In the genomic region with DNA sequence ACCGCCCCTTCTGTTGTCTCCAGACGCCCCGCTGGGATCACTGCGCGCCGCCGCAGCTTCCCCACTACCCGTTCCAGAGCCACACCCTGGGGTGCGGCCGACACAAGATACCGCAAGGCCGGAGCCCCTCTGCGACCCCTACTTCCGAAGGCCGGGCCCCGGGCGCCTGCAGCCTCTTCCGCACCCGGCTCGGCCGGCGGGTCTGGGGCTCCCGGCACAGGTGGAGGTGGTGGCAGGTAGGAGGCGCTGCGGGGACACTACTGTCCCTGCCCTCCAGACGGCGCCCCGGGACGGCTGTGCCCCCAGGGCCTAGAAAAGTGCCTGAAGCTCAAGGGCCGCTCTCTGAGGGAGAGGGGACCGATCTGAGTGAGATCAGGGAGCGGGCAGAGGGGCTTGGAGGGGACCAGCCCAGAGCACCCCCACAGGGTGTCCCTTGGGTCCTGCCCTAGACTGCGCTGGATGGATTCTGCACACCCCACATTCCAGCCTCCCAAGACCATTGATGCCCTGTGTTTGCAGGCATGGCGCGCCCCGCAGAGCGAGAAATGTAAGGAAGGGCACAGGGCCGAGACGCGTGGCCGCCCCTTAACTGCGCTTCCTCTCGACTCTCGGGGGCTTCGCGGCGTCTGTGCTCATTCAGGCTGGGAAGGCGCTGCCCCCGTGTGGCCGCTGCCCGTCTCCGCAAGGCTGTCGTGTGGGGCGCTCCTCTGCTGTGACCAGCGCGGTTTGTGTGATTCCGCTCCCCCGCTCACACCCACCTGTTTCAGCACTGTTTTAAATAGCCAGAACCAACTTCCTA, we compare ENCODE assay signal across 1 cellular context.
TF ChIP-seq lines count a peak whose summit lies in the region.

No MANE protein-coding gene starts in this region.

TF ChIP-seq in HepG2, 621 proteins besides CTCF, POLR2A, EP300 and RAD21 (continued from another document and continues in another):
- TF ChIP-seq ZNF782 (CRISPR knock-in tag; IDR thresholded peaks at IDR 0.05; ENCODE audit: borderline replicate concordance) (peak; percentile 67; the same call in 1 of the 2 replicates), ZNF672 (CRISPR knock-in tag; IDR thresholded peaks at IDR 0.05) (no peak), REPIN1 (CRISPR knock-in tag; IDR thresholded peaks at IDR 0.05; ENCODE audit: borderline replicate concordance, low read depth) (peak; percentile 62; the same call in 1 of the 2 replicates), ZNF577 (CRISPR knock-in tag; IDR thresholded peaks at IDR 0.05; ENCODE audit: borderline replicate concordance, low read depth) (no peak), ZNF263 (CRISPR knock-in tag; IDR thresholded peaks at IDR 0.05) (no peak), ZNF24 (IDR thresholded peaks at IDR 0.05) (no peak), ZNF501 (CRISPR knock-in tag; IDR thresholded peaks at IDR 0.05) (peak; percentile 61; the same call in 1 of the 2 replicates), KAT7 (CRISPR knock-in tag; IDR thresholded peaks at IDR 0.05; ENCODE audit: borderline replicate concordance) (peak; percentile 62; the same call in 1 of the 2 replicates), CREB1 (IDR thresholded peaks at IDR 0.05) (no peak), CREB1 (CRISPR knock-in tag; IDR thresholded peaks at IDR 0.05) (no peak), HHEX (CRISPR knock-in tag; IDR thresholded peaks at IDR 0.05) (no peak), NFE2 (CRISPR knock-in tag; IDR thresholded peaks at IDR 0.05) (no peak), PAWR (CRISPR knock-in tag; IDR thresholded peaks at IDR 0.05; ENCODE audit: borderline replicate concordance) (no peak), ZNF335 (CRISPR knock-in tag; IDR thresholded peaks at IDR 0.05) (no peak), ZNF337 (CRISPR knock-in tag; IDR thresholded peaks at IDR 0.05; ENCODE audit: borderline replicate concordance, low read depth) (no peak), ZSCAN22 (CRISPR knock-in tag; IDR thresholded peaks at IDR 0.05) (no peak), ZNF124 (CRISPR knock-in tag; IDR thresholded peaks at IDR 0.05) (peak; percentile 84), ZNF382 (CRISPR knock-in tag; IDR thresholded peaks at IDR 0.05; ENCODE audit: borderline replicate concordance) (no peak), ELF1 (CRISPR knock-in tag; IDR thresholded peaks at IDR 0.05) (0 out of 2 replicates have a peak, but pooled peaks have one; percentile 36), MEIS2 (CRISPR knock-in tag; IDR thresholded peaks at IDR 0.05) (0 out of 2 replicates have a peak, but pooled peaks have one; percentile 50), ZNF430 (CRISPR knock-in tag; IDR thresholded peaks at IDR 0.05) (0 out of 2 replicates have a peak, but pooled peaks have one; percentile 28), ZNF563 (CRISPR knock-in tag; IDR thresholded peaks at IDR 0.05) (peak; percentile 62; the same call in 1 of the 2 replicates), AKAP8 (CRISPR knock-in tag; IDR thresholded peaks at IDR 0.05) (no peak), SIX1 (CRISPR knock-in tag; IDR thresholded peaks at IDR 0.05; ENCODE audit: borderline replicate concordance) (no peak), SRSF1 (optimal IDR thresholded peaks at IDR 0.05; ENCODE audit: low read depth, low read length) (peak; percentile 42), ZNF644 (CRISPR knock-in tag; IDR thresholded peaks at IDR 0.05; ENCODE audit: low read depth) (no peak), ZFP37 (CRISPR knock-in tag; IDR thresholded peaks at IDR 0.05; ENCODE audit: borderline replicate concordance) (no peak), GABPB1 (CRISPR knock-in tag; IDR thresholded peaks at IDR 0.05) (peak; percentile 62; the same call in 1 of the 2 replicates), SKI (IDR thresholded peaks at IDR 0.05; ENCODE audit: partially characterized antibody) (peak; percentile 10), NONO (IDR thresholded peaks at IDR 0.05) (no peak), NONO (CRISPR knock-in tag; conservative IDR thresholded peaks at IDR 0.05) (peak; percentile 79), ZNF572 (CRISPR knock-in tag; IDR thresholded peaks at IDR 0.05) (no peak), ZNF225 (CRISPR knock-in tag; IDR thresholded peaks at IDR 0.05) (no peak)
- TF ChIP-seq, protein P1, sequence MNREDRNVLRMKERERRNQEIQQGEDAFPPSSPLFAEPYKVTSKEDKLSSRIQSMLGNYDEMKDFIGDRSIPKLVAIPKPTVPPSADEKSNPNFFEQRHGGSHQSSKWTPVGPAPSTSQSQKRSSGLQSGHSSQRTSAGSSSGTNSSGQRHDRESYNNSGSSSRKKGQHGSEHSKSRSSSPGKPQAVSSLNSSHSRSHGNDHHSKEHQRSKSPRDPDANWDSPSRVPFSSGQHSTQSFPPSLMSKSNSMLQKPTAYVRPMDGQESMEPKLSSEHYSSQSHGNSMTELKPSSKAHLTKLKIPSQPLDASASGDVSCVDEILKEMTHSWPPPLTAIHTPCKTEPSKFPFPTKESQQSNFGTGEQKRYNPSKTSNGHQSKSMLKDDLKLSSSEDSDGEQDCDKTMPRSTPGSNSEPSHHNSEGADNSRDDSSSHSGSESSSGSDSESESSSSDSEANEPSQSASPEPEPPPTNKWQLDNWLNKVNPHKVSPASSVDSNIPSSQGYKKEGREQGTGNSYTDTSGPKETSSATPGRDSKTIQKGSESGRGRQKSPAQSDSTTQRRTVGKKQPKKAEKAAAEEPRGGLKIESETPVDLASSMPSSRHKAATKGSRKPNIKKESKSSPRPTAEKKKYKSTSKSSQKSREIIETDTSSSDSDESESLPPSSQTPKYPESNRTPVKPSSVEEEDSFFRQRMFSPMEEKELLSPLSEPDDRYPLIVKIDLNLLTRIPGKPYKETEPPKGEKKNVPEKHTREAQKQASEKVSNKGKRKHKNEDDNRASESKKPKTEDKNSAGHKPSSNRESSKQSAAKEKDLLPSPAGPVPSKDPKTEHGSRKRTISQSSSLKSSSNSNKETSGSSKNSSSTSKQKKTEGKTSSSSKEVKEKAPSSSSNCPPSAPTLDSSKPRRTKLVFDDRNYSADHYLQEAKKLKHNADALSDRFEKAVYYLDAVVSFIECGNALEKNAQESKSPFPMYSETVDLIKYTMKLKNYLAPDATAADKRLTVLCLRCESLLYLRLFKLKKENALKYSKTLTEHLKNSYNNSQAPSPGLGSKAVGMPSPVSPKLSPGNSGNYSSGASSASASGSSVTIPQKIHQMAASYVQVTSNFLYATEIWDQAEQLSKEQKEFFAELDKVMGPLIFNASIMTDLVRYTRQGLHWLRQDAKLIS (CRISPR knock-in tag; IDR thresholded peaks at IDR 0.05) = no peak
- TF ChIP-seq, protein P2, sequence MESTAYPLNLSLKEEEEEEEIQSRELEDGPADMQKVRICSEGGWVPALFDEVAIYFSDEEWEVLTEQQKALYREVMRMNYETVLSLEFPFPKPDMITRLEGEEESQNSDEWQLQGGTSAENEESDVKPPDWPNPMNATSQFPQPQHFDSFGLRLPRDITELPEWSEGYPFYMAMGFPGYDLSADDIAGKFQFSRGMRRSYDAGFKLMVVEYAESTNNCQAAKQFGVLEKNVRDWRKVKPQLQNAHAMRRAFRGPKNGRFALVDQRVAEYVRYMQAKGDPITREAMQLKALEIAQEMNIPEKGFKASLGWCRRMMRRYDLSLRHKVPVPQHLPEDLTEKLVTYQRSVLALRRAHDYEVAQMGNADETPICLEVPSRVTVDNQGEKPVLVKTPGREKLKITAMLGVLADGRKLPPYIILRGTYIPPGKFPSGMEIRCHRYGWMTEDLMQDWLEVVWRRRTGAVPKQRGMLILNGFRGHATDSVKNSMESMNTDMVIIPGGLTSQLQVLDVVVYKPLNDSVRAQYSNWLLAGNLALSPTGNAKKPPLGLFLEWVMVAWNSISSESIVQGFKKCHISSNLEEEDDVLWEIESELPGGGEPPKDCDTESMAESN (CRISPR knock-in tag; conservative IDR thresholded peaks at IDR 0.05) = no peak
- TF ChIP-seq, protein P3, sequence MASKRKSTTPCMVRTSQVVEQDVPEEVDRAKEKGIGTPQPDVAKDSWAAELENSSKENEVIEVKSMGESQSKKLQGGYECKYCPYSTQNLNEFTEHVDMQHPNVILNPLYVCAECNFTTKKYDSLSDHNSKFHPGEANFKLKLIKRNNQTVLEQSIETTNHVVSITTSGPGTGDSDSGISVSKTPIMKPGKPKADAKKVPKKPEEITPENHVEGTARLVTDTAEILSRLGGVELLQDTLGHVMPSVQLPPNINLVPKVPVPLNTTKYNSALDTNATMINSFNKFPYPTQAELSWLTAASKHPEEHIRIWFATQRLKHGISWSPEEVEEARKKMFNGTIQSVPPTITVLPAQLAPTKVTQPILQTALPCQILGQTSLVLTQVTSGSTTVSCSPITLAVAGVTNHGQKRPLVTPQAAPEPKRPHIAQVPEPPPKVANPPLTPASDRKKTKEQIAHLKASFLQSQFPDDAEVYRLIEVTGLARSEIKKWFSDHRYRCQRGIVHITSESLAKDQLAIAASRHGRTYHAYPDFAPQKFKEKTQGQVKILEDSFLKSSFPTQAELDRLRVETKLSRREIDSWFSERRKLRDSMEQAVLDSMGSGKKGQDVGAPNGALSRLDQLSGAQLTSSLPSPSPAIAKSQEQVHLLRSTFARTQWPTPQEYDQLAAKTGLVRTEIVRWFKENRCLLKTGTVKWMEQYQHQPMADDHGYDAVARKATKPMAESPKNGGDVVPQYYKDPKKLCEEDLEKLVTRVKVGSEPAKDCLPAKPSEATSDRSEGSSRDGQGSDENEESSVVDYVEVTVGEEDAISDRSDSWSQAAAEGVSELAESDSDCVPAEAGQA (IDR thresholded peaks at IDR 0.05; ENCODE audit: low read depth) = peak; percentile 50; the same call in 1 of the 2 replicates
- TF ChIP-seq, protein P3 (CRISPR knock-in tag; IDR thresholded peaks at IDR 0.05; ENCODE audit: borderline replicate concordance) = no peak
- TF ChIP-seq, protein P4, sequence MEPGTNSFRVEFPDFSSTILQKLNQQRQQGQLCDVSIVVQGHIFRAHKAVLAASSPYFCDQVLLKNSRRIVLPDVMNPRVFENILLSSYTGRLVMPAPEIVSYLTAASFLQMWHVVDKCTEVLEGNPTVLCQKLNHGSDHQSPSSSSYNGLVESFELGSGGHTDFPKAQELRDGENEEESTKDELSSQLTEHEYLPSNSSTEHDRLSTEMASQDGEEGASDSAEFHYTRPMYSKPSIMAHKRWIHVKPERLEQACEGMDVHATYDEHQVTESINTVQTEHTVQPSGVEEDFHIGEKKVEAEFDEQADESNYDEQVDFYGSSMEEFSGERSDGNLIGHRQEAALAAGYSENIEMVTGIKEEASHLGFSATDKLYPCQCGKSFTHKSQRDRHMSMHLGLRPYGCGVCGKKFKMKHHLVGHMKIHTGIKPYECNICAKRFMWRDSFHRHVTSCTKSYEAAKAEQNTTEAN (CRISPR knock-in tag; conservative IDR thresholded peaks at IDR 0.05) = no peak
- TF ChIP-seq, protein P5, sequence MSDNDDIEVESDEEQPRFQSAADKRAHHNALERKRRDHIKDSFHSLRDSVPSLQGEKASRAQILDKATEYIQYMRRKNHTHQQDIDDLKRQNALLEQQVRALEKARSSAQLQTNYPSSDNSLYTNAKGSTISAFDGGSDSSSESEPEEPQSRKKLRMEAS (IDR thresholded peaks at IDR 0.05) = peak; percentile 60; the same call in 1 of the 2 replicates
- TF ChIP-seq, protein P6, sequence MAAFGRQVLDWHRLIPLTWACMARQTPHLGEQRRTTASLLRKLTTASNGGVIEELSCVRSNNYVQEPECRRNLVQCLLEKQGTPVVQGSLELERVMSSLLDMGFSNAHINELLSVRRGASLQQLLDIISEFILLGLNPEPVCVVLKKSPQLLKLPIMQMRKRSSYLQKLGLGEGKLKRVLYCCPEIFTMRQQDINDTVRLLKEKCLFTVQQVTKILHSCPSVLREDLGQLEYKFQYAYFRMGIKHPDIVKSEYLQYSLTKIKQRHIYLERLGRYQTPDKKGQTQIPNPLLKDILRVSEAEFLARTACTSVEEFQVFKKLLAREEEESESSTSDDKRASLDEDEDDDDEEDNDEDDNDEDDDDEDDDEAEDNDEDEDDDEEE (CRISPR knock-in tag; IDR thresholded peaks at IDR 0.05) = peak; percentile 76; the same call in 1 of the 2 replicates
- TF ChIP-seq, protein P7, sequence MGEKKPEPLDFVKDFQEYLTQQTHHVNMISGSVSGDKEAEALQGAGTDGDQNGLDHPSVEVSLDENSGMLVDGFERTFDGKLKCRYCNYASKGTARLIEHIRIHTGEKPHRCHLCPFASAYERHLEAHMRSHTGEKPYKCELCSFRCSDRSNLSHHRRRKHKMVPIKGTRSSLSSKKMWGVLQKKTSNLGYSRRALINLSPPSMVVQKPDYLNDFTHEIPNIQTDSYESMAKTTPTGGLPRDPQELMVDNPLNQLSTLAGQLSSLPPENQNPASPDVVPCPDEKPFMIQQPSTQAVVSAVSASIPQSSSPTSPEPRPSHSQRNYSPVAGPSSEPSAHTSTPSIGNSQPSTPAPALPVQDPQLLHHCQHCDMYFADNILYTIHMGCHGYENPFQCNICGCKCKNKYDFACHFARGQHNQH (CRISPR knock-in tag; IDR thresholded peaks at IDR 0.05) = no peak
- TF ChIP-seq, protein P8, sequence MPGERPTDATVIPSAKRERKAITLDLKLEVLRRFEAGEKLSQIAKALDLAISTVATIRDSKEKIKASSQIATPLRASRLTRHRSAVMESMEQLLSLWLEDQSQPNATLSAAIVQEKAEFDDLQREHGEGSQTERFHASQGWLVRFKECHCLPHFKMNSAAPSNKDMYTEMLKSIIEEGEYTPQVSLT (CRISPR knock-in tag; IDR thresholded peaks at IDR 0.05; ENCODE audit: borderline replicate concordance, low read depth) = no peak
- TF ChIP-seq, protein P9, sequence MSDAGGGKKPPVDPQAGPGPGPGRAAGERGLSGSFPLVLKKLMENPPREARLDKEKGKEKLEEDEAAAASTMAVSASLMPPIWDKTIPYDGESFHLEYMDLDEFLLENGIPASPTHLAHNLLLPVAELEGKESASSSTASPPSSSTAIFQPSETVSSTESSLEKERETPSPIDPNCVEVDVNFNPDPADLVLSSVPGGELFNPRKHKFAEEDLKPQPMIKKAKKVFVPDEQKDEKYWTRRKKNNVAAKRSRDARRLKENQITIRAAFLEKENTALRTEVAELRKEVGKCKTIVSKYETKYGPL (CRISPR knock-in tag; IDR thresholded peaks at IDR 0.05) = no peak
- TF ChIP-seq, protein P10, sequence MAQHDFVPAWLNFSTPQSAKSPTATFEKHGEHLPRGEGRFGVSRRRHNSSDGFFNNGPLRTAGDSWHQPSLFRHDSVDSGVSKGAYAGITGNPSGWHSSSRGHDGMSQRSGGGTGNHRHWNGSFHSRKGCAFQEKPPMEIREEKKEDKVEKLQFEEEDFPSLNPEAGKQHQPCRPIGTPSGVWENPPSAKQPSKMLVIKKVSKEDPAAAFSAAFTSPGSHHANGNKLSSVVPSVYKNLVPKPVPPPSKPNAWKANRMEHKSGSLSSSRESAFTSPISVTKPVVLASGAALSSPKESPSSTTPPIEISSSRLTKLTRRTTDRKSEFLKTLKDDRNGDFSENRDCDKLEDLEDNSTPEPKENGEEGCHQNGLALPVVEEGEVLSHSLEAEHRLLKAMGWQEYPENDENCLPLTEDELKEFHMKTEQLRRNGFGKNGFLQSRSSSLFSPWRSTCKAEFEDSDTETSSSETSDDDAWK (CRISPR knock-in tag; IDR thresholded peaks at IDR 0.05) = no peak
